Comparison of ENCODE assay signal across 11 cellular contexts in the genomic region with DNA sequence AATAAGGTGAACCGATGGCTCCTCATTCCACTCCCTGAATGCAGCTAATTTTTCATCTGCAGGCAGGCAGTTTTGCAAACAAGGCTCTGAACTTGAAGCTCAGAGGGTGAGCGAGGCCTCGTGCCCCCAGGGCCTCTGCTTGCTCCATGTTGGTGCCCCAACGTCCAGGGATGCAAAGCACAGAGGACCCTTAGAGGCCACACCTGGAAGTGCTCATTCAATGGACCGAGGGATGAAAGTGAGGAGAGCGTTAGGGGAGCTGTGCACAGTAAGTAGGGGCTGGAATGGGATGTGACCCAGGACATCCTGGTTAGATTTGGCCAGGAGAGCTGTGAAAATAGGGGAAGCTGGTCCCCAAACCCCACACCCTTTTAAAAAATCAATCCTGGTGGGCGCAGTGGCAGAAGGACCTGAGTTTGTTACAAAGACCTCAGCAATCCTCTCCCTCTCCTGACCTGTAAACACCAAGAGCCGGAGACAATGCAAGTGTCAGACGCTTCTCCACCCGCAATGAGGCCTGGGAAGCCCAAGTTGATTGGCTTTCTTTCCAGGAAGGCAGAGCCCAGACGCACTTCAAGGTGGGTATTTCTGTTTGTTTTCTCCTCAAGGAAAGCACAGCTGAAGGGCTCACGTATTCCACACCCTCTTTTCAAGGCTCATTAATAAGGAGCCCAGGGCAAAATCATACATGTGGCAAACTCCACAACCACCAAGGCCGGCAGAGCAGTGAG. TPM values are rescaled to one million over a fixed set of nuclear protein-coding genes. Genes with fewer than 3 reads are reported as not detected.
"Had no signal": no experiment of that assay in that cellular context is flagged by ENCODE, and none has a peak within 500 bp of the region (broad histone marks: within the 10 kb centered on the region; RNA-seq: fewer than 3 reads in every experiment).

No MANE protein-coding gene starts in this region.

- H3K27me3 ChIP-seq: ovary, tibial artery had no signal

- H3K36me3 ChIP-seq: left ventricle myocardium inferior, ovary, tibial artery had no signal

- ATAC-seq: activated CD4-positive, alpha-beta T cell treated with anti-CD3 and anti-CD28 coated beads for 36 hours; activated CD8-positive, alpha-beta T cell treated with anti-CD3 and anti-CD28 coated beads for 36 hours; activated T-helper 17 cell treated with anti-CD3 and anti-CD28 coated beads, Interleukin-2, amount 50 U/mL, for 72 hours; T-cell had no signal

- H3K4me1 ChIP-seq: left ventricle myocardium inferior, tibial artery had no signal

- H3K27ac ChIP-seq: left ventricle myocardium inferior, ovary, tibial artery, VCaP had no signal

- H3K9me3 ChIP-seq: left ventricle myocardium inferior, ovary, tibial artery had no signal

- DNase-seq: activated CD4-positive, alpha-beta T cell treated with anti-CD3 and anti-CD28 coated beads for 36 hours; activated CD8-positive, alpha-beta T cell treated with anti-CD3 and anti-CD28 coated beads for 36 hours; dermis blood vessel endothelial cell; left ventricle myocardium inferior; ovary; T-cell; T1000; tibial artery had no signal

- H3K4me3 ChIP-seq: left ventricle myocardium inferior, ovary, smooth muscle cell, tibial artery had no signal

RNA-seq across cellular contexts. Expression of a gene that starts 14.0 kb away (rescaled TPM):
- total RNA-seq: activated CD4-positive, alpha-beta T cell treated with anti-CD3 and anti-CD28 coated beads for 36 hours; activated CD8-positive, alpha-beta T cell treated with anti-CD3 and anti-CD28 coated beads for 36 hours had no signal
